16 cellular contexts compared by ENCODE assay signal in genomic region chr21:26089730-26090129, GRCh38.
DNase-seq lines count a peak whose midpoint lies in the region; ATAC-seq and TF ChIP-seq lines count a peak whose summit lies in the region.
"Had no signal": no experiment of that assay in that cellular context is flagged by ENCODE, and none has a peak within 500 bp of the region (broad histone marks: within the 10 kb centered on the region; RNA-seq: fewer than 3 reads in every experiment).

No MANE protein-coding gene starts in this region.

- H3K79me1 ChIP-seq in trophoblast cell (ENCODE audit: low read length): no peaks in the 10 kb centered on the region

- H3K14ac ChIP-seq in trophoblast cell (ENCODE audit: low read length): no peak overlapping the region

- no peak overlapping the region for H4K8ac ChIP-seq in trophoblast cell (ENCODE audit: low read depth, low read length)

- WGBS in endodermal cell (ENCODE audit: insufficient coverage in 1 of 2, insufficient read length in 1 of 2), 2 experiments: 86 to 87% methylated on average over 2 to 6 of the region's 6 CpGs
- WGBS in trophoblast cell (ENCODE audit: extremely low coverage, insufficient coverage, insufficient read length): no CpG with 5 or more reads among the region's 6 CpGs
- WGBS in transverse colon (ENCODE audit: low coverage in 1 of 2), 2 donors: 98% methylated on average over 6 of the region's 6 CpGs; no CpG with 5 or more reads in 1 of the 2 donors

- peaks cover 28% of the 10 kb centered on the region for H3K4me1 ChIP-seq in PC-3 (ENCODE audit: insufficient read depth, low read length)
- peaks cover 4% of the 10 kb centered on the region for H3K4me1 ChIP-seq in endodermal cell (ENCODE audit: control insufficient read depth, insufficient read depth, low read length)
- H3K4me1 ChIP-seq in trophoblast cell (ENCODE audit: control insufficient read depth in 1 of 2, insufficient read depth in 2 of 2, low read length in 2 of 2): peaks cover 0 to 2% of the 10 kb centered on the region in 2 experiments
- peaks cover 0 to 5% (median 0%) of the 10 kb centered on the region in 4 donors for H3K4me1 ChIP-seq in transverse colon

- H3K4ac ChIP-seq in trophoblast cell (ENCODE audit: low read depth, low read length): peak overlapping the region; percentile 21

- no peak overlapping the region for H2BK5ac ChIP-seq in trophoblast cell (ENCODE audit: low read depth, low read length, poor library complexity)

- H3K36me3 Mint-ChIP-seq in endodermal cell (ENCODE audit: low read depth): peaks cover 43% of the 10 kb centered on the region

- no peak overlapping the region for H4K91ac ChIP-seq in trophoblast cell (ENCODE audit: low read depth, low read length)

- H3K4me3 Mint-ChIP-seq in endodermal cell: no peak overlapping the region
- H3K4me3 Mint-ChIP-seq: CD4-positive, alpha-beta memory T cell had no signal

- no peak for TF ChIP-seq POLR2A in transverse colon (IDR thresholded peaks at IDR 0.05)

- H3K27ac ChIP-seq in PC-3 (ENCODE audit: low read length) (peak overlapping the region; percentile 6; the same call in 1 of the 2 replicates), endodermal cell (ENCODE audit: low read depth, low read length) (no peak overlapping the region), trophoblast cell (ENCODE audit: low read depth, low read length) (no peak overlapping the region), transverse colon (no peak overlapping the region)

- peak overlapping the region; percentile 61 for H3K18ac ChIP-seq in trophoblast cell (ENCODE audit: low read length)

- H3K23ac ChIP-seq in trophoblast cell (ENCODE audit: low read length): no peak overlapping the region

- no peak overlapping the region for H3K9ac ChIP-seq in PC-3 (ENCODE audit: low read length)
- no peak overlapping the region for H3K9ac ChIP-seq in endodermal cell (ENCODE audit: extremely low read depth, low read length, poor library complexity, severe bottlenecking)
- no peak overlapping the region for H3K9ac ChIP-seq in trophoblast cell (ENCODE audit: low read length)

- H4K20me1 ChIP-seq in PC-3 (ENCODE audit: low read length): peaks cover 26% of the 10 kb centered on the region; the same call in 1 of the 2 replicates

- H3K4me3 ChIP-seq in PC-3 (ENCODE audit: low read length) (no peak overlapping the region), endodermal cell (ENCODE audit: low read length) (no peak overlapping the region), trophoblast cell (ENCODE audit: low read depth, low read length) (no peak overlapping the region), transverse colon (no peak overlapping the region)
- H3K4me3 ChIP-seq: GM12878 had no signal

- H3K4me2 ChIP-seq in PC-3 (ENCODE audit: low read length) (no peak overlapping the region), trophoblast cell (ENCODE audit: low read length) (no peak overlapping the region)

- DNase-seq in PC-3 (no peak), endodermal cell (no peak), trophoblast cell (no peak), transverse colon (no peak)
- DNase-seq: C1 segment of cervical spinal cord; Calu3; CD4-positive, alpha-beta memory T cell; COR-L47; DMS53; DMS79 treated with DMSO at 0.1 percent for 48 hours; GOT3; H7; HCEC 1CT had no signal

- H3K4me1 Mint-ChIP-seq in endodermal cell: peaks cover 34% of the 10 kb centered on the region

- H3K36me3 ChIP-seq in PC-3 (ENCODE audit: low read depth, low read length) (peaks cover 11% of the 10 kb centered on the region; the same call in 1 of the 2 replicates), endodermal cell (ENCODE audit: control insufficient read depth, insufficient read depth, low read length) (peaks cover 58% of the 10 kb centered on the region), trophoblast cell (ENCODE audit: control insufficient read depth in 1 of 2, insufficient read depth in 2 of 2, low read length in 2 of 2) (peaks cover 2 to 7% of the 10 kb centered on the region in 2 experiments), transverse colon (peaks cover 0 to 8% (median 2%) of the 10 kb centered on the region in 4 donors)

- H3K9me2 ChIP-seq in PC-3 (replicated peaks; ENCODE audit: low read length): no peaks in the 10 kb centered on the region

- H2AFZ ChIP-seq in PC-3 (ENCODE audit: low read length) (no peak overlapping the region), trophoblast cell (ENCODE audit: insufficient read depth, low read length, poor library complexity) (no peak overlapping the region)

- no peak overlapping the region for H2BK12ac ChIP-seq in trophoblast cell (ENCODE audit: low read length)

- no TSS peak for BruUV-seq in PC-3 (replicated peaks; lab: Mats Ljungman, UMichigan)

- H3K79me2 ChIP-seq in PC-3 (ENCODE audit: low read length) (peaks cover 77% of the 10 kb centered on the region), trophoblast cell (ENCODE audit: control insufficient read depth, insufficient read depth, low read length, poor library complexity) (no peaks in the 10 kb centered on the region)

- TF ChIP-seq CTCF in PC-3 (conservative IDR thresholded peaks at IDR 0.05; ENCODE audit: low read depth, low read length) (no peak), endodermal cell (conservative IDR thresholded peaks at IDR 0.05) (no peak), transverse colon (IDR thresholded peaks at IDR 0.05) (no peak)

- no peaks in the 10 kb centered on the region for H3K9me3 ChIP-seq in PC-3 (ENCODE audit: low read length)
- peaks cover 7% of the 10 kb centered on the region for H3K9me3 ChIP-seq in endodermal cell (ENCODE audit: control insufficient read depth, low read length)
- no peaks in the 10 kb centered on the region for H3K9me3 ChIP-seq in trophoblast cell (ENCODE audit: insufficient read depth, low read depth, low read length)
- H3K9me3 ChIP-seq in transverse colon: no peaks in the 10 kb centered on the region

- no peaks in the 10 kb centered on the region for H3F3A ChIP-seq in PC-3 (ENCODE audit: low read length, unreplicated experiment)

- in situ Hi-C loops in transverse colon (cut with MboI; ENCODE audit: low pct_ligation_motif_present in 1 of 4, low pct_unique_long_range_greater_than_20kb in 1 of 4, low sequenced_read_pairs in 3 of 4): no loop called here

- no peaks in the 10 kb centered on the region for H3K27me3 ChIP-seq in PC-3 (ENCODE audit: low read length)
- no peaks in the 10 kb centered on the region for H3K27me3 ChIP-seq in endodermal cell (ENCODE audit: control insufficient read depth, insufficient read depth, low read length, poor library complexity, severe bottlenecking)
- no peaks in the 10 kb centered on the region for H3K27me3 ChIP-seq in trophoblast cell (ENCODE audit: insufficient read depth, low read length)
- no peaks in the 10 kb centered on the region for H3K27me3 ChIP-seq in transverse colon

- POLR2A ChIA-PET in PC-3 (lab: Charles Lee; ENCODE audit: unreplicated experiment): no interaction called here

- no peak overlapping the region for H4K12ac ChIP-seq in trophoblast cell (ENCODE audit: low read depth, low read length)

- CTCF ChIA-PET in PC-3 (lab: Charles Lee): no interaction called here

- H3K9me3 Mint-ChIP-seq in endodermal cell: no peaks in the 10 kb centered on the region

- intact Hi-C loops in PC-3 (cut with micrococcal nuclease) (no loop called here), transverse colon (cut with DNase I; ENCODE audit: low total_unique reads) (no loop called here)

- H2AK5ac ChIP-seq in trophoblast cell (ENCODE audit: low read length): no peak overlapping the region

- H3K27me3 Mint-ChIP-seq in endodermal cell (ENCODE audit: insufficient read depth): no peaks in the 10 kb centered on the region
- H3K27me3 Mint-ChIP-seq: CD4-positive, alpha-beta memory T cell had no signal

- no peak for TF ChIP-seq EP300 in transverse colon (IDR thresholded peaks at IDR 0.05; ENCODE audit: low read depth)

- ATAC-seq in PC-3 (no peak), GM21723 (IDR thresholded peaks at IDR 0.05; ENCODE audit: unreplicated experiment) (no peak), HG02623 (IDR thresholded peaks at IDR 0.05; ENCODE audit: unreplicated experiment) (no peak)
- ATAC-seq: GM12878 had no signal

- no peak overlapping the region for H2BK120ac ChIP-seq in trophoblast cell (ENCODE audit: insufficient read depth, low read length, poor library complexity)

- peak overlapping the region; percentile 19 for H3K27ac Mint-ChIP-seq in endodermal cell
- H3K27ac Mint-ChIP-seq: CD4-positive, alpha-beta memory T cell had no signal
